ENCODE assay signal across 1 cellular context in the genomic region with DNA sequence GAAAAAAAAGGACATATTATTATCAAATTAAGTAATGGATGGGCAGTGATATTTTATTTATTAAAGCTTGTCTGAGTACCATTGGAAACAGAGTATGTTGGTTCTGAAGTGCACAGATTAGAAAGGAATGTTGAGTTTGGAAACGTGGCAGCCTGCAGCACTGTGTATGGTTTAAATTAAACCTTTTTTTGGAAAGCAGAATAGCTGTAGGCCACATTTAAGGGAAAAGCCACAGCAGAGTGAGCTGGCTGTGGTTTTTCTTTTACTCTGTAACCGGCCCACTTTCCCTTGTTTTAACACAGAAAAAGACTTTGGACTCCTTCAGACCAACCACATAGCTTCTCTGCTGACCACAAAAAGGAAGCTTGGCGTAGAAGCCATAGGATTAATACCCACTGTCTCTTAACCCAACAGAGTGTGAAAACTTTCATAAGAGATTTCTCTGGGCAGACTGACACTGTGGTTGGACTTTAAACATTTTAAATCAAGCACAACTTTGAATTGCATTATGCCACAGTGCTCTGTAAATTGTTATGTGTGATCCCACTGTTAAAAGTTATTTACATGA.
A peak's percentile ranks its signal among the peaks of the same experiment; 100 is the strongest.
TF ChIP-seq lines count a peak whose summit lies in the region.

No MANE protein-coding gene starts in this region.

TF ChIP-seq in HepG2, 621 proteins besides CTCF, POLR2A, EP300 and RAD21 (continued from another document and continues in another):
- TF ChIP-seq, protein P1, sequence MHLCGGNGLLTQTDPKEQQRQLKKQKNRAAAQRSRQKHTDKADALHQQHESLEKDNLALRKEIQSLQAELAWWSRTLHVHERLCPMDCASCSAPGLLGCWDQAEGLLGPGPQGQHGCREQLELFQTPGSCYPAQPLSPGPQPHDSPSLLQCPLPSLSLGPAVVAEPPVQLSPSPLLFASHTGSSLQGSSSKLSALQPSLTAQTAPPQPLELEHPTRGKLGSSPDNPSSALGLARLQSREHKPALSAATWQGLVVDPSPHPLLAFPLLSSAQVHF (CRISPR knock-in tag; IDR thresholded peaks at IDR 0.05), result no peak
- no peak for TF ChIP-seq CENPT (CRISPR knock-in tag; IDR thresholded peaks at IDR 0.05; ENCODE audit: low read depth)
- TF ChIP-seq, protein P2, sequence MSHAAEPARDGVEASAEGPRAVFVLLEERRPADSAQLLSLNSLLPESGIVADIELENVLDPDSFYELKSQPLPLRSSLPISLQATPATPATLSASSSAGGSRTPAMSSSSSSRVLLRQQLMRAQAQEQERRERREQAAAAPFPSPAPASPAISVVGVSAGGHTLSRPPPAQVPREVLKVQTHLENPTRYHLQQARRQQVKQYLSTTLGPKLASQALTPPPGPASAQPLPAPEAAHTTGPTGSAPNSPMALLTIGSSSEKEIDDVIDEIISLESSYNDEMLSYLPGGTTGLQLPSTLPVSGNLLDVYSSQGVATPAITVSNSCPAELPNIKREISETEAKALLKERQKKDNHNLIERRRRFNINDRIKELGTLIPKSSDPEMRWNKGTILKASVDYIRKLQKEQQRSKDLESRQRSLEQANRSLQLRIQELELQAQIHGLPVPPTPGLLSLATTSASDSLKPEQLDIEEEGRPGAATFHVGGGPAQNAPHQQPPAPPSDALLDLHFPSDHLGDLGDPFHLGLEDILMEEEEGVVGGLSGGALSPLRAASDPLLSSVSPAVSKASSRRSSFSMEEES (CRISPR knock-in tag; IDR thresholded peaks at IDR 0.05), result no peak
- TF ChIP-seq, protein P3, sequence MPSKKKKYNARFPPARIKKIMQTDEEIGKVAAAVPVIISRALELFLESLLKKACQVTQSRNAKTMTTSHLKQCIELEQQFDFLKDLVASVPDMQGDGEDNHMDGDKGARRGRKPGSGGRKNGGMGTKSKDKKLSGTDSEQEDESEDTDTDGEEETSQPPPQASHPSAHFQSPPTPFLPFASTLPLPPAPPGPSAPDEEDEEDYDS (CRISPR knock-in tag; IDR thresholded peaks at IDR 0.05), result no peak
- no peak for TF ChIP-seq RBM39 (IDR thresholded peaks at IDR 0.05; ENCODE audit: low read depth, low read length, poor library complexity, severe bottlenecking)
- no peak for TF ChIP-seq ZNF850 (CRISPR knock-in tag; conservative IDR thresholded peaks at IDR 0.05)
- TF ChIP-seq GABPB1 (CRISPR knock-in tag; IDR thresholded peaks at IDR 0.05), result no peak
- TF ChIP-seq, protein P4, sequence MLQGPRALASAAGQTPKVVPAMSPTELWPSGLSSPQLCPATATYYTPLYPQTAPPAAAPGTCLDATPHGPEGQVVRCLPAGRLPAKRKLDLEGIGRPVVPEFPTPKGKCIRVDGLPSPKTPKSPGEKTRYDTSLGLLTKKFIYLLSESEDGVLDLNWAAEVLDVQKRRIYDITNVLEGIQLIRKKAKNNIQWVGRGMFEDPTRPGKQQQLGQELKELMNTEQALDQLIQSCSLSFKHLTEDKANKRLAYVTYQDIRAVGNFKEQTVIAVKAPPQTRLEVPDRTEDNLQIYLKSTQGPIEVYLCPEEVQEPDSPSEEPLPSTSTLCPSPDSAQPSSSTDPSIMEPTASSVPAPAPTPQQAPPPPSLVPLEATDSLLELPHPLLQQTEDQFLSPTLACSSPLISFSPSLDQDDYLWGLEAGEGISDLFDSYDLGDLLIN (CRISPR knock-in tag; IDR thresholded peaks at IDR 0.05; ENCODE audit: borderline replicate concordance), result no peak
- no peak for TF ChIP-seq ZNF841 (CRISPR knock-in tag; IDR thresholded peaks at IDR 0.05; ENCODE audit: borderline replicate concordance)
- TF ChIP-seq ZNF484 (CRISPR knock-in tag; IDR thresholded peaks at IDR 0.05; ENCODE audit: borderline replicate concordance, low read depth), result no peak
- TF ChIP-seq, protein P5, sequence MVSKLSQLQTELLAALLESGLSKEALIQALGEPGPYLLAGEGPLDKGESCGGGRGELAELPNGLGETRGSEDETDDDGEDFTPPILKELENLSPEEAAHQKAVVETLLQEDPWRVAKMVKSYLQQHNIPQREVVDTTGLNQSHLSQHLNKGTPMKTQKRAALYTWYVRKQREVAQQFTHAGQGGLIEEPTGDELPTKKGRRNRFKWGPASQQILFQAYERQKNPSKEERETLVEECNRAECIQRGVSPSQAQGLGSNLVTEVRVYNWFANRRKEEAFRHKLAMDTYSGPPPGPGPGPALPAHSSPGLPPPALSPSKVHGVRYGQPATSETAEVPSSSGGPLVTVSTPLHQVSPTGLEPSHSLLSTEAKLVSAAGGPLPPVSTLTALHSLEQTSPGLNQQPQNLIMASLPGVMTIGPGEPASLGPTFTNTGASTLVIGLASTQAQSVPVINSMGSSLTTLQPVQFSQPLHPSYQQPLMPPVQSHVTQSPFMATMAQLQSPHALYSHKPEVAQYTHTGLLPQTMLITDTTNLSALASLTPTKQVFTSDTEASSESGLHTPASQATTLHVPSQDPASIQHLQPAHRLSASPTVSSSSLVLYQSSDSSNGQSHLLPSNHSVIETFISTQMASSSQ (IDR thresholded peaks at IDR 0.05; ENCODE audit: low read depth), result no peak
- TF ChIP-seq, protein P5 (CRISPR knock-in tag; IDR thresholded peaks at IDR 0.05; ENCODE audit: borderline replicate concordance), result no peak
- TF ChIP-seq NFKB2 (CRISPR knock-in tag; IDR thresholded peaks at IDR 0.05; ENCODE audit: borderline replicate concordance), result no peak
- TF ChIP-seq ZNF333 (CRISPR knock-in tag; IDR thresholded peaks at IDR 0.05; ENCODE audit: borderline replicate concordance), result no peak
- TF ChIP-seq, protein P6, sequence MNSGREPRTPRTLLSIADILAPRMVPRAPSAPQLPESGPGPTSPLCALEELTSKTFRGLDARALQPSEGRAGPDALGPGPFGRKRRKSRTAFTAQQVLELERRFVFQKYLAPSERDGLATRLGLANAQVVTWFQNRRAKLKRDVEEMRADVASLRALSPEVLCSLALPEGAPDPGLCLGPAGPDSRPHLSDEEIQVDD (CRISPR knock-in tag; IDR thresholded peaks at IDR 0.05; ENCODE audit: borderline replicate concordance), result no peak
- peak; percentile 32; the same call in 1 of the 2 replicates for TF ChIP-seq KDM6A (CRISPR knock-in tag; IDR thresholded peaks at IDR 0.05; ENCODE audit: low read depth)
- TF ChIP-seq ZNF615 (CRISPR knock-in tag; IDR thresholded peaks at IDR 0.05; ENCODE audit: borderline replicate concordance), result no peak
- TF ChIP-seq, protein P7, sequence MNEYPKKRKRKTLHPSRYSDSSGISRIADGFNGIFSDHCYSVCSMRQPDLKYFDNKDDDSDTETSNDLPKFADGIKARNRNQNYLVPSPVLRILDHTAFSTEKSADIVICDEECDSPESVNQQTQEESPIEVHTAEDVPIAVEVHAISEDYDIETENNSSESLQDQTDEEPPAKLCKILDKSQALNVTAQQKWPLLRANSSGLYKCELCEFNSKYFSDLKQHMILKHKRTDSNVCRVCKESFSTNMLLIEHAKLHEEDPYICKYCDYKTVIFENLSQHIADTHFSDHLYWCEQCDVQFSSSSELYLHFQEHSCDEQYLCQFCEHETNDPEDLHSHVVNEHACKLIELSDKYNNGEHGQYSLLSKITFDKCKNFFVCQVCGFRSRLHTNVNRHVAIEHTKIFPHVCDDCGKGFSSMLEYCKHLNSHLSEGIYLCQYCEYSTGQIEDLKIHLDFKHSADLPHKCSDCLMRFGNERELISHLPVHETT (CRISPR knock-in tag; conservative IDR thresholded peaks at IDR 0.05), result no peak
- no peak for TF ChIP-seq MBNL3 (CRISPR knock-in tag; conservative IDR thresholded peaks at IDR 0.05)
- no peak for TF ChIP-seq ZNF660 (CRISPR knock-in tag; IDR thresholded peaks at IDR 0.05; ENCODE audit: borderline replicate concordance, low read depth)
- no peak for TF ChIP-seq ZNF224 (CRISPR knock-in tag; IDR thresholded peaks at IDR 0.05)
- TF ChIP-seq, protein P8, sequence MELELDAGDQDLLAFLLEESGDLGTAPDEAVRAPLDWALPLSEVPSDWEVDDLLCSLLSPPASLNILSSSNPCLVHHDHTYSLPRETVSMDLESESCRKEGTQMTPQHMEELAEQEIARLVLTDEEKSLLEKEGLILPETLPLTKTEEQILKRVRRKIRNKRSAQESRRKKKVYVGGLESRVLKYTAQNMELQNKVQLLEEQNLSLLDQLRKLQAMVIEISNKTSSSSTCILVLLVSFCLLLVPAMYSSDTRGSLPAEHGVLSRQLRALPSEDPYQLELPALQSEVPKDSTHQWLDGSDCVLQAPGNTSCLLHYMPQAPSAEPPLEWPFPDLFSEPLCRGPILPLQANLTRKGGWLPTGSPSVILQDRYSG (CRISPR knock-in tag; IDR thresholded peaks at IDR 0.05), result no peak
- TF ChIP-seq, protein P9, sequence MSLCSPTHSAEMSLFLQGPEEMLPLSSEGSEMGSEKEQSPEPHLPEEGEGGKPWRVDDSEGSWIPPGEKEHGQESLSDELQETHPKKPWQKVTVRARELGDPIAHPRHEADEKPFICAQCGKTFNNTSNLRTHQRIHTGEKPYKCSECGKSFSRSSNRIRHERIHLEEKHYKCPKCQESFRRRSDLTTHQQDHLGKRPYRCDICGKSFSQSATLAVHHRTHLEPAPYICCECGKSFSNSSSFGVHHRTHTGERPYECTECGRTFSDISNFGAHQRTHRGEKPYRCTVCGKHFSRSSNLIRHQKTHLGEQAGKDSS (CRISPR knock-in tag; IDR thresholded peaks at IDR 0.05; ENCODE audit: borderline replicate concordance, low read depth), result peak; percentile 62; the same call in 1 of the 2 replicates
- TF ChIP-seq ZNF292 (CRISPR knock-in tag; IDR thresholded peaks at IDR 0.05; ENCODE audit: borderline replicate concordance, low read depth), result 0 out of 2 replicates have a peak, but pooled peaks have one; percentile 24
- TF ChIP-seq ZNF720 (CRISPR knock-in tag; IDR thresholded peaks at IDR 0.05), result no peak
- TF ChIP-seq, protein P10, sequence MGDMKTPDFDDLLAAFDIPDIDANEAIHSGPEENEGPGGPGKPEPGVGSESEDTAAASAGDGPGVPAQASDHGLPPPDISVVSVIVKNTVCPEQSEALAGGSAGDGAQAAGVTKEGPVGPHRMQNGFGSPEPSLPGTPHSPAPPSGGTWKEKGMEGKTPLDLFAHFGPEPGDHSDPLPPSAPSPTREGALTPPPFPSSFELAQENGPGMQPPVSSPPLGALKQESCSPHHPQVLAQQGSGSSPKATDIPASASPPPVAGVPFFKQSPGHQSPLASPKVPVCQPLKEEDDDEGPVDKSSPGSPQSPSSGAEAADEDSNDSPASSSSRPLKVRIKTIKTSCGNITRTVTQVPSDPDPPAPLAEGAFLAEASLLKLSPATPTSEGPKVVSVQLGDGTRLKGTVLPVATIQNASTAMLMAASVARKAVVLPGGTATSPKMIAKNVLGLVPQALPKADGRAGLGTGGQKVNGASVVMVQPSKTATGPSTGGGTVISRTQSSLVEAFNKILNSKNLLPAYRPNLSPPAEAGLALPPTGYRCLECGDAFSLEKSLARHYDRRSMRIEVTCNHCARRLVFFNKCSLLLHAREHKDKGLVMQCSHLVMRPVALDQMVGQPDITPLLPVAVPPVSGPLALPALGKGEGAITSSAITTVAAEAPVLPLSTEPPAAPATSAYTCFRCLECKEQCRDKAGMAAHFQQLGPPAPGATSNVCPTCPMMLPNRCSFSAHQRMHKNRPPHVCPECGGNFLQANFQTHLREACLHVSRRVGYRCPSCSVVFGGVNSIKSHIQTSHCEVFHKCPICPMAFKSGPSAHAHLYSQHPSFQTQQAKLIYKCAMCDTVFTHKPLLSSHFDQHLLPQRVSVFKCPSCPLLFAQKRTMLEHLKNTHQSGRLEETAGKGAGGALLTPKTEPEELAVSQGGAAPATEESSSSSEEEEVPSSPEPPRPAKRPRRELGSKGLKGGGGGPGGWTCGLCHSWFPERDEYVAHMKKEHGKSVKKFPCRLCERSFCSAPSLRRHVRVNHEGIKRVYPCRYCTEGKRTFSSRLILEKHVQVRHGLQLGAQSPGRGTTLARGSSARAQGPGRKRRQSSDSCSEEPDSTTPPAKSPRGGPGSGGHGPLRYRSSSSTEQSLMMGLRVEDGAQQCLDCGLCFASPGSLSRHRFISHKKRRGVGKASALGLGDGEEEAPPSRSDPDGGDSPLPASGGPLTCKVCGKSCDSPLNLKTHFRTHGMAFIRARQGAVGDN (CRISPR knock-in tag; IDR thresholded peaks at IDR 0.05), result no peak
- TF ChIP-seq SAFB2 (CRISPR knock-in tag; IDR thresholded peaks at IDR 0.05; ENCODE audit: borderline replicate concordance, low read depth), result no peak
- TF ChIP-seq, protein P11, sequence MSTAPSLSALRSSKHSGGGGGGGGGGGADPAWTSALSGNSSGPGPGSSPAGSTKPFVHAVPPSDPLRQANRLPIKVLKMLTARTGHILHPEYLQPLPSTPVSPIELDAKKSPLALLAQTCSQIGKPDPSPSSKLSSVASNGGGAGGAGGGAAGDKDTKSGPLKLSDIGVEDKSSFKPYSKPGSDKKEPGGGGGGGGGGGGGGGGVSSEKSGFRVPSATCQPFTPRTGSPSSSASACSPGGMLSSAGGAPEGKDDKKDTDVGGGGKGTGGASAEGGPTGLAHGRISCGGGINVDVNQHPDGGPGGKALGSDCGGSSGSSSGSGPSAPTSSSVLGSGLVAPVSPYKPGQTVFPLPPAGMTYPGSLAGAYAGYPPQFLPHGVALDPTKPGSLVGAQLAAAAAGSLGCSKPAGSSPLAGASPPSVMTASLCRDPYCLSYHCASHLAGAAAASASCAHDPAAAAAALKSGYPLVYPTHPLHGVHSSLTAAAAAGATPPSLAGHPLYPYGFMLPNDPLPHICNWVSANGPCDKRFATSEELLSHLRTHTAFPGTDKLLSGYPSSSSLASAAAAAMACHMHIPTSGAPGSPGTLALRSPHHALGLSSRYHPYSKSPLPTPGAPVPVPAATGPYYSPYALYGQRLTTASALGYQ (CRISPR knock-in tag; IDR thresholded peaks at IDR 0.05), result no peak
- TF ChIP-seq KAT2B (IDR thresholded peaks at IDR 0.05; ENCODE audit: borderline replicate concordance, low read depth, low read length), result no peak
- TF ChIP-seq ZNF160 (CRISPR knock-in tag; IDR thresholded peaks at IDR 0.05), result no peak
- no peak for TF ChIP-seq ZFAT (CRISPR knock-in tag; conservative IDR thresholded peaks at IDR 0.05)
- no peak for TF ChIP-seq XRCC5 (optimal IDR thresholded peaks at IDR 0.05; ENCODE audit: low read length)
- TF ChIP-seq NCOR1 (IDR thresholded peaks at IDR 0.05; ENCODE audit: borderline replicate concordance, low read length), result peak; percentile 31; the same call in 1 of the 2 replicates
- TF ChIP-seq KMT2B (CRISPR knock-in tag; IDR thresholded peaks at IDR 0.05), result no peak
- no peak for TF ChIP-seq TOPORS (CRISPR knock-in tag; IDR thresholded peaks at IDR 0.05)
- TF ChIP-seq DR1 (CRISPR knock-in tag; IDR thresholded peaks at IDR 0.05), result no peak
- TF ChIP-seq ISL2 (CRISPR knock-in tag; IDR thresholded peaks at IDR 0.05), result 0 out of 2 replicates have a peak, but pooled peaks have one; percentile 30
- TF ChIP-seq, protein P12, sequence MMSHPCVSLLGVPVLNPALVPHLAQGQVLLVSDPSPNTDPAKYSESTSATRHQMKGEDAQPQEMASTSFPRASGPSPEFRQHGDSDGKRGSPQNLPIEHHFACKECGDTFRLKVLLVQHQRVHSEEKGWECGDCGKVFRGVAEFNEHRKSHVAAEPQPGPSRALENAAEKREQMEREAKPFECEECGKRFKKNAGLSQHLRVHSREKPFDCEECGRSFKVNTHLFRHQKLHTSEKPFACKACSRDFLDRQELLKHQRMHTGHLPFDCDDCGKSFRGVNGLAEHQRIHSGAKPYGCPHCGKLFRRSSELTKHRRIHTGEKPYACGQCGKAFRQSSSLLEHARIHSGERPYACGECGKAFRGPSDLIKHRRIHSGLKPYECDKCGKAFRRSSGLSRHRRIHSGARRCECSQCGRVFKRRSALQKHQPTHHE (CRISPR knock-in tag; IDR thresholded peaks at IDR 0.05; ENCODE audit: borderline replicate concordance), result no peak
